28 cellular contexts compared by ENCODE assay signal in the genomic region with DNA sequence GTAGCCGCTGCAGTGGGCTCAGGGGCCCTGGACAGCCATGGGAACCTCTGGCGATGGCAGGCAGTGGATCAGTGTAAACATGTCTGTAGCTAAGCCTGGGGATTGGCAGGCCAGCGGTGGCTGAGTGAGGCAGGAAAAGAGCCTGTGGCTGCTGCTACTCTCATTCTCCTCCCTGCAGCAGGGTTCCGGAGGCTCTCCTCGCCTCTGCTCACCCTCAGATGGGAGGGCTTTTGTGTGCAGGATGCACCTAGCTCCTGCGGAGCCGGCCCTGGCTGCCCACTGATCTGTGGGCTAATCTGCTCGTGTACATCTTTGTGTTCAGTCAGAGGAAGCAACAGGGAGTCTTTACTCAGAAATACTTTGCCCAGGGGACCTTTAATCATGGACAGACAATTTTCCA.
"Had no signal": no experiment of that assay in that cellular context is flagged by ENCODE, and none has a peak within 500 bp of the region (broad histone marks: within the 10 kb centered on the region; RNA-seq: fewer than 3 reads in every experiment).

No MANE protein-coding gene starts in this region.

- DNase-seq: activated CD4-positive, alpha-beta memory T cell treated with anti-CD3 and anti-CD28 coated beads for 36 hours; activated CD4-positive, alpha-beta T cell treated with anti-CD3 and anti-CD28 coated beads for 48 hours; activated naive CD4-positive, alpha-beta T cell; activated T-cell treated with anti-CD3 and anti-CD28 coated beads, Interleukin-2, amount 50 U/mL, for 4 hours; body of pancreas; dermis blood vessel endothelial cell; effector CD4-positive, alpha-beta T cell; esophagus squamous epithelium; foreskin melanocyte; left lung; naive B cell; nephron progenitor cell; pancreas; spleen; stimulated activated CD4-positive, alpha-beta T cell treated with anti-CD3 and anti-CD28 coated beads, Interleukin-2, amount 100 ng/mL, for 48 hours; SW 1271; T-helper 9 cell had no signal

- H3K4me1 ChIP-seq: body of pancreas, left lung, pancreas, prostate gland, spleen, upper lobe of left lung, vagina had no signal

- H3K27me3 ChIP-seq: pancreas, upper lobe of left lung, vagina had no signal

- H3K9me3 Mint-ChIP-seq: activated T-helper 2 cell treated with anti-CD3 and anti-CD28 coated beads, Interferon-gamma antibody, Interleukin-2, Interleukin-4, amounts not matched to agents 10 μg/mL and 5 μg/mL and 100 μg/mL, durations not matched to agents 14 hours and 24 hours and 36 hours; T-helper 1 cell treated with Interleukin-12 subunit alpha and Interleukin-12 subunit beta and Interleukin-4 antibody, amounts not matched to agents 30 μg/mL and 1 μg/mL, for 36 hours had no signal

- ATAC-seq: activated CD4-positive, CD25-positive, alpha-beta regulatory T cell treated with anti-CD3 and anti-CD28 coated beads, Interleukin-2, amount 50 U/mL, for 24 hours; activated naive CD4-positive, alpha-beta T cell treated with anti-CD3 and anti-CD28 coated beads, Interleukin-2, amount 50 U/mL, for 72 hours; activated T-cell treated with anti-CD3 and anti-CD28 coated beads, Interleukin-2, amount 50 U/mL, for 4 hours; body of pancreas; left lung had no signal

- H3K9me3 ChIP-seq: body of pancreas, pancreas, prostate gland, vagina had no signal

- H3K4me1 Mint-ChIP-seq: mesothelial cell of epicardium, naive B cell had no signal

- H3K27ac Mint-ChIP-seq: activated CD4-positive, alpha-beta memory T cell treated with anti-CD3 and anti-CD28 coated beads for 36 hours; activated T-helper 2 cell treated with anti-CD3 and anti-CD28 coated beads, Interferon-gamma antibody, Interleukin-2, Interleukin-4, amounts not matched to agents 10 μg/mL and 5 μg/mL and 100 μg/mL, durations not matched to agents 14 hours and 24 hours and 36 hours; mesothelial cell of epicardium; naive B cell; nephron progenitor cell; stimulated activated naive CD8-positive, alpha-beta T cell treated with anti-CD3 and anti-CD28 coated beads, Interleukin-15, Interleukin-2, amounts not matched to agents 100 ng/mL and 50 ng/mL, for 24 hours; T-helper 1 cell treated with Interleukin-12 subunit alpha and Interleukin-12 subunit beta and Interleukin-4 antibody, amounts not matched to agents 30 μg/mL and 1 μg/mL, for 36 hours had no signal

- H3K27ac ChIP-seq: body of pancreas, epithelial cell of prostate, esophagus squamous epithelium, left lung, pancreas, prostate gland, spleen, upper lobe of left lung, vagina, VCaP had no signal

- H3K4me3 Mint-ChIP-seq: activated CD4-positive, alpha-beta memory T cell treated with anti-CD3 and anti-CD28 coated beads for 36 hours; activated T-cell treated with anti-CD3 and anti-CD28 coated beads, Interleukin-2, amount 50 U/mL, for 4 hours; mesothelial cell of epicardium; naive B cell; nephron progenitor cell; stimulated activated naive CD8-positive, alpha-beta T cell treated with anti-CD3 and anti-CD28 coated beads, Interleukin-15, Interleukin-2, amounts not matched to agents 100 ng/mL and 50 ng/mL, for 24 hours; T-helper 1 cell treated with Interleukin-12 subunit alpha and Interleukin-12 subunit beta and Interleukin-4 antibody, amounts not matched to agents 30 μg/mL and 1 μg/mL, for 36 hours had no signal
